In genomic region chr20:16575390-16576140, GRCh38 we compare ENCODE assay signal across 8 cellular contexts. TPM values are rescaled to one million over a fixed set of nuclear protein-coding genes. Genes with fewer than 3 reads are reported as not detected.
DNase-seq lines count a peak whose midpoint lies in the region; ATAC-seq, FAIRE-seq and TF ChIP-seq lines count a peak whose summit lies in the region.

No MANE protein-coding gene starts in this region.

- POLR2A ChIA-PET in OCI-LY7 (lab: Charles Lee) = interaction anchor here (0.7 to 1.5 kb wide), 3 partner anchors 39 to 135 kb away, joined by 3 to 6 read pairs (median 3); no protein-coding TSS in a partner anchor
- POLR2A ChIA-PET in H1 (lab: Charles Lee; ENCODE audit: partially characterized antibody) = interaction anchor here (0.5 to 1.5 kb wide), 2 partner anchors 13 to 169 kb away, joined by 3 to 5 read pairs; no protein-coding TSS in a partner anchor

- H2BK5ac ChIP-seq in H1 (ENCODE audit: low read depth, low read length) = no peak overlapping the region

- no peaks in the 10 kb centered on the region for H3K79me2 ChIP-seq in OCI-LY7 (ENCODE audit: insufficient read depth, low read depth, low read length)
- H3K79me2 ChIP-seq in H1 (ENCODE audit: control insufficient read depth in 1 of 2, insufficient read depth in 2 of 2, low read length in 2 of 2) = peaks cover 0 to 5% of the 10 kb centered on the region in 2 experiments; a peak in 2 of 4 replicates

- H4K20me1 ChIP-seq in OCI-LY7 (ENCODE audit: insufficient read depth, low read length) (no peaks in the 10 kb centered on the region), H1 (replicated peaks in 1 of 2; ENCODE audit: control insufficient read depth in 1 of 2, insufficient read depth in 2 of 2, low read length in 2 of 2) (no peaks in the 10 kb centered on the region)

- H3K79me1 ChIP-seq in H1 (ENCODE audit: low read depth, low read length) = no peaks in the 10 kb centered on the region; the same call in 1 of the 2 replicates

- H3K27me3 ChIP-seq in H1 (replicated peaks in 1 of 4; ENCODE audit: control insufficient read depth in 3 of 4, extremely low read depth in 1 of 4, insufficient read depth in 3 of 4, low read length in 3 of 4) = no peaks in the 10 kb centered on the region
- H3K27me3 ChIP-seq in neuron (ENCODE audit: insufficient read depth, low read length) = no peaks in the 10 kb centered on the region

- H2BK15ac ChIP-seq in H1 (ENCODE audit: low read length) = 0 out of 2 replicates have a peak overlapping the region, but pooled peaks have one; percentile 29

- H3K4me2 ChIP-seq in OCI-LY7 (ENCODE audit: low read length) (peak overlapping the region; percentile 93), H1 (ENCODE audit: insufficient read depth in 1 of 2, low read depth in 2 of 2, low read length in 2 of 2) (peak overlapping the region; percentile 75 to 83)

- no peak overlapping the region for H3K18ac ChIP-seq in H1 (ENCODE audit: extremely low read depth, low read length)

- no peaks in the 10 kb centered on the region for H3K36me3 ChIP-seq in OCI-LY7 (ENCODE audit: insufficient read depth, low read length)
- H3K36me3 ChIP-seq in H1 (ENCODE audit: control insufficient read depth in 2 of 4, insufficient read depth in 4 of 4, low read length in 3 of 4) = no peaks in the 10 kb centered on the region; a peak in 1 of 8 replicates
- H3K36me3 ChIP-seq in neuron (ENCODE audit: insufficient read depth, low read length) = no peaks in the 10 kb centered on the region

- no peaks in the 10 kb centered on the region for H3K9me2 ChIP-seq in OCI-LY7 (ENCODE audit: insufficient read depth, low read length)

- TF ChIP-seq RAD21 in H1 (IDR thresholded peaks at IDR 0.05 in 1 of 2, conservative IDR thresholded peaks at IDR 0.05 in 1 of 2; ENCODE audit: low read depth in 2 of 2, low read length in 2 of 2) = no peak

- peak overlapping the region; percentile 99 for H2AFZ ChIP-seq in OCI-LY7 (ENCODE audit: low read length)
- H2AFZ ChIP-seq in H1 (ENCODE audit: low read length) = peak overlapping the region; percentile 45
- H2AFZ ChIP-seq in neuron (ENCODE audit: low read depth, low read length) = peak overlapping the region; percentile 88

- H3K9ac ChIP-seq in H1 (replicated peaks in 1 of 4; ENCODE audit: extremely low read depth in 1 of 4, low read depth in 3 of 4, low read length in 3 of 4) = peak overlapping the region in 1 of 4 experiments; percentile 2; a peak in 1 of 7 replicates

- no peak overlapping the region for H2BK20ac ChIP-seq in H1 (ENCODE audit: low read length)

- TF ChIP-seq CTCF in OCI-LY7 (conservative IDR thresholded peaks at IDR 0.05; ENCODE audit: low read length) = no peak
- no peak for TF ChIP-seq CTCF in H1 (IDR thresholded peaks at IDR 0.05; ENCODE audit: control extremely low read depth in 1 of 3, insufficient read depth in 1 of 3, low read depth in 1 of 3, low read length in 3 of 3)

- H3K23me2 ChIP-seq in H1 (ENCODE audit: low read depth, low read length) = peaks cover 10% of the 10 kb centered on the region

- no peak for TF ChIP-seq EP300 in H1 (IDR thresholded peaks at IDR 0.05; ENCODE audit: borderline replicate concordance in 1 of 2, low read depth in 2 of 2, low read length in 2 of 2)

- H4K8ac ChIP-seq in H1 (ENCODE audit: extremely low read depth, insufficient read depth, low read length) = no peak overlapping the region

- peak overlapping the region; percentile 11 for H3K27ac ChIP-seq in OCI-LY7 (ENCODE audit: low read depth, low read length, poor library complexity, severe bottlenecking)
- H3K27ac ChIP-seq in H1 (ENCODE audit: low read depth, low read length) = no peak overlapping the region

- H3K4me3 ChIP-seq in OCI-LY7 (ENCODE audit: low read depth, low read length, poor library complexity, severe bottlenecking) (peak overlapping the region; percentile 90), H1 (ENCODE audit: extremely low read depth in 1 of 4, insufficient read depth in 2 of 4, low read depth in 3 of 4, low read length in 4 of 4) (peak overlapping the region; percentile 51 to 78 (median 62)), neuron (ENCODE audit: low read length) (peak overlapping the region; percentile 49)

- no peak overlapping the region for H3K4ac ChIP-seq in H1 (replicated peaks; ENCODE audit: insufficient read length, low read depth, low read length)

- H3K4me1 ChIP-seq in OCI-LY7 (ENCODE audit: insufficient read depth, low read length, poor library complexity, severe bottlenecking) = peaks cover 26% of the 10 kb centered on the region
- H3K4me1 ChIP-seq in H1 (replicated peaks in 1 of 4; ENCODE audit: control insufficient read depth in 3 of 4, insufficient read depth in 4 of 4, low read length in 3 of 4) = peaks cover 0 to 7% (median 3%) of the 10 kb centered on the region in 4 experiments; a peak in 2 of 7 replicates
- peaks cover 9% of the 10 kb centered on the region for H3K4me1 ChIP-seq in neuron (ENCODE audit: insufficient read depth, low read length)

- H2BK120ac ChIP-seq in H1 (replicated peaks; ENCODE audit: low read depth, low read length) = no peak overlapping the region

- TF ChIP-seq POLR2A in H1 (IDR thresholded peaks at IDR 0.05; ENCODE audit: control extremely low read depth in 1 of 2, low read depth in 2 of 2, low read length in 2 of 2) = no peak

- CTCF ChIA-PET in OCI-LY7 (lab: Charles Lee; ENCODE audit: unreplicated experiment) = no interaction called here
- CTCF ChIA-PET in H1 (lab: Charles Lee; ENCODE audit: partially characterized antibody) = interaction anchor here (0.8 to 1.5 kb wide), 4 partner anchors 13 to 56 kb away, joined by 3 to 4 read pairs (median 3); no protein-coding TSS in a partner anchor

- no TSS peak for BruUV-seq in OCI-LY7 (replicated peaks; lab: Mats Ljungman, UMichigan)

- H4K91ac ChIP-seq in H1 (replicated peaks; ENCODE audit: insufficient read length, low read length) = no peak overlapping the region

- H3K14ac ChIP-seq in H1 (ENCODE audit: insufficient read length) = no peak overlapping the region

- ATAC-seq in GM21529 (IDR thresholded peaks at IDR 0.05; ENCODE audit: unreplicated experiment) = no peak
- ATAC-seq in HG03460 (IDR thresholded peaks at IDR 0.05; ENCODE audit: unreplicated experiment) = no peak
- no peak for ATAC-seq in HG03354 (IDR thresholded peaks at IDR 0.05; ENCODE audit: poor library complexity, severe bottlenecking, unreplicated experiment)

- H3K9me3 ChIP-seq in OCI-LY7 (ENCODE audit: low read length) (no peaks in the 10 kb centered on the region), H1 (ENCODE audit: insufficient read depth in 2 of 2, low read depth in 1 of 2, low read length in 1 of 2) (no peaks in the 10 kb centered on the region), neuron (ENCODE audit: low read length) (no peaks in the 10 kb centered on the region)

- no peak for FAIRE-seq in H1 (lab: Jason Lieb, UNC)

- H4K5ac ChIP-seq in H1 (ENCODE audit: insufficient read length, low read depth, low read length) = no peak overlapping the region

- no peak overlapping the region for H2BK12ac ChIP-seq in H1 (ENCODE audit: low read depth, low read length)

- intact Hi-C loops in OCI-LY7 (cut with micrococcal nuclease; ENCODE audit: unreplicated experiment) = no loop called here

- no peak overlapping the region for H3K23ac ChIP-seq in H1 (ENCODE audit: insufficient read length)

- H3K56ac ChIP-seq in H1 (replicated peaks; ENCODE audit: insufficient read length, low read depth, low read length) = no peak overlapping the region

- in situ Hi-C loops in G401 (cut with HindIII; ENCODE audit: low sequenced_read_pairs) = no loop called here

- WGBS in H1 (ENCODE audit: extremely low coverage in 1 of 2, insufficient coverage in 1 of 2, insufficient read length in 1 of 2, insufficient replicate concordance in 2 of 2, low coverage in 1 of 2, low lambda C conversion rate in 2 of 2, missing lambda C conversion rate in 1 of 2), 2 experiments = 41% methylated on average over 17 of the region's 18 CpGs; no CpG with 5 or more reads in 1 of the 2 experiments

- DNase-seq in G401 (ENCODE audit: low spot score) (peak; percentile 66), OCI-LY7 (ENCODE audit: low spot score) (peak; percentile 20), H1 (ENCODE audit: low read depth in 1 of 2, low spot score in 2 of 2) (no peak)
- no peak for DNase-seq in activated effector memory CD4-positive, alpha-beta T cell treated with anti-CD3 and anti-CD28 coated beads, Interleukin-2, amount 50 U/mL, for 16 hours

- H2AK5ac ChIP-seq in H1 (ENCODE audit: low read depth, low read length) = no peak overlapping the region

TF ChIP-seq in H1, 55 proteins besides CTCF, POLR2A, EP300 and RAD21 (continues in another document):
- TF ChIP-seq SP2 (IDR thresholded peaks at IDR 0.05; ENCODE audit: low read length) (no peak), NANOG (IDR thresholded peaks at IDR 0.05; ENCODE audit: insufficient read depth, low read depth, low read length, poor library complexity, severe bottlenecking) (no peak), SP1 (IDR thresholded peaks at IDR 0.05; ENCODE audit: low read depth, low read length) (no peak), BACH1 (IDR thresholded peaks at IDR 0.05; ENCODE audit: low read length) (no peak), CREB1 (IDR thresholded peaks at IDR 0.05) (no peak), E2F6 (IDR thresholded peaks at IDR 0.05) (no peak)

RNA-seq across cellular contexts. Expression of gene KIF16B, which starts 2.3 kb away (rescaled TPM):
- 5.4 and 23.7 TPM in 2 replicates for total RNA-seq in G401 (2014; rRNA removed; shearing (Covaris generic))
- total RNA-seq in OCI-LY7 (2014; rRNA removed; shearing (Covaris generic)) = 6.2 and 8.6 TPM in 2 replicates
- total RNA-seq in OCI-LY7 (2022) = 11.2 and 11.8 TPM in 2 replicates
- total RNA-seq in H1 (2021; fragmentation: NEBNext Ultra II Directional; extraction: Animal tissue kit (Norgen Biotek cat#: 25700)) = 9.2 TPM in 2 replicates
- 2.6 and 3.0 TPM in 2 replicates for polyA plus RNA-seq in H1 (2011; rRNA removed)
- polyA plus RNA-seq in H1 (2011; cell fraction: cytosol; rRNA removed) = 4.2 TPM
- 5.1 TPM for polyA plus RNA-seq in H1 (2011; cell fraction: nucleus; rRNA removed)
- polyA plus RNA-seq in H1 (2012, experiment 1 of 2) = 5.1 to 6.0 TPM (median 5.6 TPM) in 4 replicates
- 0.24 TPM for polyA plus RNA-seq in H1 (2012, experiment 2 of 2)
- polyA plus RNA-seq in H1 (2013, experiment 1 of 2) = 4.7 TPM
- polyA plus RNA-seq in H1 (2013, experiment 2 of 2) = 4.2 TPM
- polyA minus RNA-seq in H1 (2011; rRNA and poly(A)+ RNA removed) = 7.3 and 9.8 TPM in 2 replicates
- 4.0 TPM for polyA minus RNA-seq in H1 (2011; cell fraction: cytosol; rRNA and poly(A)+ RNA removed)
- polyA minus RNA-seq in H1 (2011; cell fraction: nucleus; rRNA and poly(A)+ RNA removed) = 17.2 TPM

Comparison
In these comparisons a context has a peak if more than half of its experiments do, and no peak if none do; other contexts are left out.
1. DNase-seq: peak in G401 (single experiment) and OCI-LY7 (single experiment); none in H1 (0 of 2) and activated effector memory CD4-positive, alpha-beta T cell treated with anti-CD3 and anti-CD28 coated beads, Interleukin-2, amount 50 U/mL, for 16 hours (single experiment).
2. H2AFZ ChIP-seq: peak in every context shown above with its lines; median percentile 99 in OCI-LY7; 88 in neuron; 45 in H1.
3. Peak in every context shown above with its lines, with median percentiles within 50 percentile points of each other: H3K4me3 ChIP-seq.